1 cellular context compared by ENCODE assay signal in the genomic region with DNA sequence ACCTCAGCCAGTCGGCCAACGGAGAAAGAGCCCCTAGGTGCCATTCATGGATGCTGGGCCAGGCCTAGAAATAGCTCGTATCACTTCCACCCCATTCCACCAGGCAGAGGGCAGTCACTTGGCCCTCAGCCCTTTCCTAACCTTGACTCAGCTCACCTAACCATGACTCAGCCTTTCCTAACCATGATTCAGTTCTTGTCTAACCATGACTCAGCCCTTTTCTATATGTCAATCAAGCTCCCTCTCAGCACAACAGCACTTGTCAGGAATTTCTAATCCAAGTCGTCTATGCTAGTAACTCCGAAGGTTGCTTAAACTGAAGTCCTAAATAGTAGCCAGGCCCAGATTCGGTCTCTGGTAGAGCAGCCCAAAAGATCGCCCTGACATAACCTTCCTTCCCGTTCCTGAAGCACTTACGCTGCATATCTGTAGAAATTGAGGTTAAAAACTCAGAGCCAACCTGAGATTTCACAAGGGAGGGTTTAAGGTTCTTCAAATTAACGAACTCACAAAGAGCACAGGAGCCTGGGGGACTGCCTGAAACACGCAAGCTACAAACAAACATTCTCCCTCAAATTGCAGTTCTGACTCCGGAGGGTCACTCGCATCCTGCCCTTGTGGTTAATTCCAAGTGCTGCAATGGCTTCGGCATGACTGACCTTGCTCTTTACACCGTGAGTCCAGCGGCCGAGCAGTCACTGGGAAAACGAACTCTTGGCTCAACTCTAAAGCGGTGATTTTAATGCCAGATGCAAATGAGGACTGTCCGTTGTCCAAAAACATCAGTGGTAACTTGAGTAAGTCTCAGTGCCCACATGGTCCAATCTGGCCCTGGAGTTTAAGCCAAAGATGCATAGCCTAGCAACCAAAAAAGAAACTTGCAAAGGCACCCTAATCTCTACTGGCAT.
TF ChIP-seq lines count a peak whose summit lies in the region.

No MANE protein-coding gene starts in this region.

TF ChIP-seq in K562, 482 proteins besides CTCF, POLR2A, EP300 and RAD21 (continued from another document):
- TF ChIP-seq, protein P1, sequence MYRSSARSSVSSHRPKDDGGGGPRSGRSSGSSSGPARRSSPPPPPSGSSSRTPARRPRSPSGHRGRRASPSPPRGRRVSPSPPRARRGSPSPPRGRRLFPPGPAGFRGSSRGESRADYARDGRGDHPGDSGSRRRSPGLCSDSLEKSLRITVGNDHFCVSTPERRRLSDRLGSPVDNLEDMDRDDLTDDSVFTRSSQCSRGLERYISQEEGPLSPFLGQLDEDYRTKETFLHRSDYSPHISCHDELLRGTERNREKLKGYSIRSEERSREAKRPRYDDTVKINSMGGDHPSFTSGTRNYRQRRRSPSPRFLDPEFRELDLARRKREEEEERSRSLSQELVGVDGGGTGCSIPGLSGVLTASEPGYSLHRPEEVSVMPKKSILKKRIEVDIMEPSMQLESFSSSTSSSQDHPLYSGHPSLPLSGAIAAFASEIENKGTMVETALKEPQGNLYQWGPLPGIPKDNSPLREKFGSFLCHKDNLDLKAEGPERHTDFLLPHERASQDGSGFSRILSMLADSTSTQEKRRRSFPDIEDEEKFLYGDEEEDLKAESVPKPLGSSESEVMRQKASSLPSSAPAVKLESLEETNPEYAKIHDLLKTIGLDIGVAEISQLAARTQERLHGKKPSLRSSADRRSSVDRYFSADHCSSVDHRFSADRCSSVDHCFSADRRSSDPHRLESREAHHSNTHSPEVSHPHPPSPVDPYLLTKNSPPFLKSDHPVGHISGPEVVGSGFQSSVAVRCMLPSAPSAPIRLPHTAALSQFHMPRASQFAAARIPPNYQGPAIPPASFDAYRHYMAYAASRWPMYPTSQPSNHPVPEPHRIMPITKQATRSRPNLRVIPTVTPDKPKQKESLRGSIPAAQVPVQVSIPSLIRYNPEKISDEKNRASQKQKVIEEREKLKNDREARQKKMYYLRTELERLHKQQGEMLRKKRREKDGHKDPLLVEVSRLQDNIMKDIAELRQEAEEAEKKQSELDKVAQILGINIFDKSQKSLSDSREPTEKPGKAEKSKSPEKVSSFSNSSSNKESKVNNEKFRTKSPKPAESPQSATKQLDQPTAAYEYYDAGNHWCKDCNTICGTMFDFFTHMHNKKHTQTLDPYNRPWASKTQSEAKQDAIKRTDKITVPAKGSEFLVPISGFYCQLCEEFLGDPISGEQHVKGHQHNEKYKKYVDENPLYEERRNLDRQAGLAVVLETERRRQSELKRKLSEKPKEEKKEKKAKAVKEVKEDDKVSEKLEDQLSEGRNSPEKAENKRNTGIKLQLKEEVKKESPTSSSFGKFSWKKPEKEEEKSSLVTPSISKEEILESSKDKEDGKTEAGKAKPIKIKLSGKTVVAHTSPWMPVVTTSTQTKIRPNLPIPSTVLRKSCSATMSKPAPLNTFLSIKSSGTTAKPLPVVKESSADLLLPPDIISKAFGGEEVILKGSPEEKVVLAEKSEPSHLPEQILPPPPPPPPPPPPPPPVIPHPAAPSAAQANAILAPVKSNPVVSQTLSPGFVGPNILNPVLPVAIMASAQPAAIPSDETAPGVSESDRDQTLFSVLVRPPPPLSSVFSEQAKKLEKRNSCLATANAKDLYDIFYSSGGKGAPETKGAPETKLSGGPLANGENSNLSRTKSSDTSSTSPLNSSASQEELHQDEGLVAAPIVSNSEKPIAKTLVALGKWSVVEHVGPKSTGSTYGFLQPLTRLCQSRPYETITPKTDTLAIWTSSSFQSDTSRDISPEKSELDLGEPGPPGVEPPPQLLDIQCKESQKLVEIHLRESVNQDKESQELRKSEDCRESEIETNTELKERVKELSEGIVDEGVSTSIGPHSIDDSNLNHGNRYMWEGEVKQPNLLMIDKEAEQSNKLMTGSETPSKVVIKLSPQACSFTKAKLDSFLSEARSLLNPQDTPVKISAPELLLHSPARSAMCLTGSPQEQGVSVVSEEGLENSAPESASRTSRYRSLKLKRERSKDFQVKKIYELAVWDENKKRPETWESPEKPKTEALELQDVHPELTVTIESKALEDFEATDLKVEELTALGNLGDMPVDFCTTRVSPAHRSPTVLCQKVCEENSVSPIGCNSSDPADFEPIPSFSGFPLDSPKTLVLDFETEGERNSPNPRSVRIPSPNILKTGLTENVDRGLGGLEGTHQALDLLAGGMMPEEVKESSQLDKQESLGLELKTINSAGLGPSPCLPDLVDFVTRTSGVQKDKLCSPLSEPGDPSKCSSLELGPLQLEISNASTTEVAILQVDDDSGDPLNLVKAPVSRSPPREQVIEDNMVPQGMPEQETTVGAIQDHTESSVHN (IDR thresholded peaks at IDR 0.05; ENCODE audit: borderline replicate concordance in 1 of 2, low read depth in 1 of 2): peak in 1 of 2 experiments; percentile 92; a peak in 2 of 4 replicates
- TF ChIP-seq TRIM28 (IDR thresholded peaks at IDR 0.05): no peak
- TF ChIP-seq ZC3H4 (CRISPR knock-in tag; IDR thresholded peaks at IDR 0.05; ENCODE audit: borderline replicate concordance): no peak
- TF ChIP-seq ZNF316 (IDR thresholded peaks at IDR 0.05): peak; percentile 100
- TF ChIP-seq MAFF (IDR thresholded peaks at IDR 0.05; ENCODE audit: low read length): peak; percentile 99
- TF ChIP-seq EHMT2 (IDR thresholded peaks at IDR 0.05): peak; percentile 14; the same call in 1 of the 2 replicates
- TF ChIP-seq NFATC3 (IDR thresholded peaks at IDR 0.05): peak; percentile 42; the same call in 1 of the 2 replicates
- TF ChIP-seq NBN (IDR thresholded peaks at IDR 0.05; ENCODE audit: low read depth): 0 out of 2 replicates have a peak, but pooled peaks have one; percentile 64
- TF ChIP-seq NCOA2 (IDR thresholded peaks at IDR 0.05; ENCODE audit: partially characterized antibody in 2 of 2): no peak
- TF ChIP-seq, protein P2, sequence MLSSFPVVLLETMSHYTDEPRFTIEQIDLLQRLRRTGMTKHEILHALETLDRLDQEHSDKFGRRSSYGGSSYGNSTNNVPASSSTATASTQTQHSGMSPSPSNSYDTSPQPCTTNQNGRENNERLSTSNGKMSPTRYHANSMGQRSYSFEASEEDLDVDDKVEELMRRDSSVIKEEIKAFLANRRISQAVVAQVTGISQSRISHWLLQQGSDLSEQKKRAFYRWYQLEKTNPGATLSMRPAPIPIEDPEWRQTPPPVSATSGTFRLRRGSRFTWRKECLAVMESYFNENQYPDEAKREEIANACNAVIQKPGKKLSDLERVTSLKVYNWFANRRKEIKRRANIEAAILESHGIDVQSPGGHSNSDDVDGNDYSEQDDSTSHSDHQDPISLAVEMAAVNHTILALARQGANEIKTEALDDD (IDR thresholded peaks at IDR 0.05): 0 out of 2 replicates have a peak, but pooled peaks have one; percentile 21
- TF ChIP-seq MEF2D (tag; conservative IDR thresholded peaks at IDR 0.05; ENCODE audit: low read depth): 0 out of 2 replicates have a peak, but pooled peaks have one; percentile 29
- peak; percentile 82 for TF ChIP-seq MEIS2 (IDR thresholded peaks at IDR 0.05; ENCODE audit: partially characterized antibody)
- TF ChIP-seq HDAC1 (IDR thresholded peaks at IDR 0.05): peak in 1 of 2 experiments; percentile 39; a peak in 1 of 4 replicates
- TF ChIP-seq ZNF445 (CRISPR knock-in tag; IDR thresholded peaks at IDR 0.05; ENCODE audit: low read depth): no peak
- no peak for TF ChIP-seq HDAC8 (tag; IDR thresholded peaks at IDR 0.05)
- peak; percentile 58 for TF ChIP-seq JUN (IDR thresholded peaks at IDR 0.05; ENCODE audit: borderline replicate concordance, low read depth, low read length)
- no peak for TF ChIP-seq JUN (CRISPR knock-in tag; IDR thresholded peaks at IDR 0.05; ENCODE audit: borderline replicate concordance)
- TF ChIP-seq TOE1 (IDR thresholded peaks at IDR 0.05; ENCODE audit: borderline replicate concordance): no peak
- no peak for TF ChIP-seq TOE1 (CRISPR knock-in tag; IDR thresholded peaks at IDR 0.05; ENCODE audit: borderline replicate concordance, low read depth)
- TF ChIP-seq TAL1 (IDR thresholded peaks at IDR 0.05): 0 out of 2 replicates have a peak, but pooled peaks have one; percentile 8
- no peak for TF ChIP-seq ARHGAP35 (IDR thresholded peaks at IDR 0.05; ENCODE audit: partially characterized antibody)
- no peak for TF ChIP-seq ELF2 (CRISPR knock-in tag; IDR thresholded peaks at IDR 0.05)
- TF ChIP-seq, protein P3, sequence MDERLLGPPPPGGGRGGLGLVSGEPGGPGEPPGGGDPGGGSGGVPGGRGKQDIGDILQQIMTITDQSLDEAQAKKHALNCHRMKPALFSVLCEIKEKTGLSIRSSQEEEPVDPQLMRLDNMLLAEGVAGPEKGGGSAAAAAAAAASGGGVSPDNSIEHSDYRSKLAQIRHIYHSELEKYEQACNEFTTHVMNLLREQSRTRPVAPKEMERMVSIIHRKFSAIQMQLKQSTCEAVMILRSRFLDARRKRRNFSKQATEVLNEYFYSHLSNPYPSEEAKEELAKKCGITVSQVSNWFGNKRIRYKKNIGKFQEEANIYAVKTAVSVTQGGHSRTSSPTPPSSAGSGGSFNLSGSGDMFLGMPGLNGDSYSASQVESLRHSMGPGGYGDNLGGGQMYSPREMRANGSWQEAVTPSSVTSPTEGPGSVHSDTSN (CRISPR knock-in tag; IDR thresholded peaks at IDR 0.05; ENCODE audit: low read depth): no peak
- TF ChIP-seq, protein P3 (tag; conservative IDR thresholded peaks at IDR 0.05; ENCODE audit: low read depth): peak; percentile 92
- TF ChIP-seq POLR2H (tag; IDR thresholded peaks at IDR 0.05; ENCODE audit: low read depth): no peak
- TF ChIP-seq DPF2 (IDR thresholded peaks at IDR 0.05): peak; percentile 92
- TF ChIP-seq ATF7 (IDR thresholded peaks at IDR 0.05): peak; percentile 51; the same call in 1 of the 2 replicates
- peak; percentile 32; the same call in 1 of the 2 replicates for TF ChIP-seq HDAC2 (IDR thresholded peaks at IDR 0.05)
- peak; percentile 19; the same call in 1 of the 2 replicates for TF ChIP-seq ESRRA (IDR thresholded peaks at IDR 0.05; ENCODE audit: borderline replicate concordance, low read depth)
- no peak for TF ChIP-seq RBM39 (optimal IDR thresholded peaks at IDR 0.05; ENCODE audit: low read depth, low read length)
- no peak for TF ChIP-seq PHTF2 (CRISPR knock-in tag; IDR thresholded peaks at IDR 0.05)
- TF ChIP-seq TRIM24 (IDR thresholded peaks at IDR 0.05): peak; percentile 83 to 89
- no peak for TF ChIP-seq MCM2 (IDR thresholded peaks at IDR 0.05; ENCODE audit: low read depth)
- TF ChIP-seq MAFG (tag; conservative IDR thresholded peaks at IDR 0.05): peak; percentile 100
- TF ChIP-seq NR2C1 (IDR thresholded peaks at IDR 0.05): no peak
- peak; percentile 39; the same call in 1 of the 2 replicates for TF ChIP-seq NR2C1 (tag; IDR thresholded peaks at IDR 0.05)
- peak; percentile 42; the same call in 1 of the 2 replicates for TF ChIP-seq SMARCC2 (IDR thresholded peaks at IDR 0.05; ENCODE audit: low read depth)
- peak; percentile 88 for TF ChIP-seq SMARCA4 (IDR thresholded peaks at IDR 0.05)
- TF ChIP-seq ARID1B (IDR thresholded peaks at IDR 0.05): peak; percentile 81
- no peak; the same call in 1 of the 2 replicates for TF ChIP-seq EP400 (IDR thresholded peaks at IDR 0.05)
- no peak for TF ChIP-seq CHCHD3 (CRISPR knock-in tag; IDR thresholded peaks at IDR 0.05)
- TF ChIP-seq NFE2 (IDR thresholded peaks at IDR 0.05; ENCODE audit: low read depth): peak; percentile 95
- peak; percentile 63 for TF ChIP-seq TAF9B (IDR thresholded peaks at IDR 0.05; ENCODE audit: partially characterized antibody)
- TF ChIP-seq POU5F1 (IDR thresholded peaks at IDR 0.05; ENCODE audit: borderline replicate concordance, low read depth, low read length, partially characterized antibody): no peak
- no peak for TF ChIP-seq XRCC3 (IDR thresholded peaks at IDR 0.05)
- TF ChIP-seq ZNF324 (CRISPR knock-in tag; IDR thresholded peaks at IDR 0.05): no peak
- TF ChIP-seq FOXA1 (IDR thresholded peaks at IDR 0.05; ENCODE audit: borderline replicate concordance): no peak
- peak; percentile 75 for TF ChIP-seq NUFIP1 (IDR thresholded peaks at IDR 0.05; ENCODE audit: partially characterized antibody)
- TF ChIP-seq, protein P4, sequence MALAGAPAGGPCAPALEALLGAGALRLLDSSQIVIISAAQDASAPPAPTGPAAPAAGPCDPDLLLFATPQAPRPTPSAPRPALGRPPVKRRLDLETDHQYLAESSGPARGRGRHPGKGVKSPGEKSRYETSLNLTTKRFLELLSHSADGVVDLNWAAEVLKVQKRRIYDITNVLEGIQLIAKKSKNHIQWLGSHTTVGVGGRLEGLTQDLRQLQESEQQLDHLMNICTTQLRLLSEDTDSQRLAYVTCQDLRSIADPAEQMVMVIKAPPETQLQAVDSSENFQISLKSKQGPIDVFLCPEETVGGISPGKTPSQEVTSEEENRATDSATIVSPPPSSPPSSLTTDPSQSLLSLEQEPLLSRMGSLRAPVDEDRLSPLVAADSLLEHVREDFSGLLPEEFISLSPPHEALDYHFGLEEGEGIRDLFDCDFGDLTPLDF (CRISPR knock-in tag; IDR thresholded peaks at IDR 0.05): no peak
TF ChIP-seq in K562: peak in this region for 52.
